In genomic region chr10:12348870-12349627, GRCh38 we compare ENCODE assay signal across 8 cellular contexts. TPM values are rescaled to one million over a fixed set of nuclear protein-coding genes. Genes with fewer than 3 reads are reported as not detected.
DNase-seq lines count a peak whose midpoint lies in the region; ATAC-seq and TF ChIP-seq lines count a peak whose summit lies in the region.

CAMK1D (plus strand) TSS chr10:12349547.

- in situ Hi-C loops in ACHN (cut with HindIII; ENCODE audit: low pct_ligation_motif_present, low pct_unique_long_range_greater_than_20kb, low sequenced_read_pairs) = no loop called here

- H3K9ac ChIP-seq in endodermal cell (ENCODE audit: extremely low read depth, low read length, poor library complexity, severe bottlenecking) = peak within 1 kb of the TSS; percentile 47

- peak; percentile 75 for DNase-seq in ACHN
- peak; percentile 30 for DNase-seq in NCI-H748 treated with DMSO at 0.1 percent for 48 hours (lab: John Stamatoyannopoulos, UW)
- peak; percentile 91 for DNase-seq in activated CD8-positive, alpha-beta memory T cell treated with anti-CD3 and anti-CD28 coated beads, Interleukin-2, amount 10 ng/mL, durations not matched to agents 7 days and 5 days
- peak; percentile 93 for DNase-seq in endodermal cell
- DNase-seq in mesothelial cell of epicardium (ENCODE audit: low spot score in 2 of 2, unreplicated experiment in 2 of 2) = peak; percentile 44 to 75
- peak; percentile 69 to 80 for DNase-seq in stimulated activated CD8-positive, alpha-beta memory T cell treated with anti-CD3 and anti-CD28 coated beads, Interleukin-2, amount 100 ng/mL, for 48 hours (ENCODE audit: low read depth in 2 of 2)

- no peaks in the 10 kb centered on the region for H3K9me3 ChIP-seq in endodermal cell (ENCODE audit: control insufficient read depth, low read length)

- peaks cover 57% of the 10 kb centered on the region for H3K27me3 Mint-ChIP-seq in activated CD8-positive, alpha-beta memory T cell treated with anti-CD3 and anti-CD28 coated beads, Interleukin-2, amount 10 ng/mL, durations not matched to agents 7 days and 5 days
- H3K27me3 Mint-ChIP-seq in endodermal cell (ENCODE audit: insufficient read depth) = peaks cover 56% of the 10 kb centered on the region
- H3K27me3 Mint-ChIP-seq in mesothelial cell of epicardium (ENCODE audit: low read depth) = peaks cover 68% of the 10 kb centered on the region

- ATAC-seq in GM18519 (IDR thresholded peaks at IDR 0.05; ENCODE audit: low FRiP score, unreplicated experiment) (peak; percentile 39), HG03045 (IDR thresholded peaks at IDR 0.05; ENCODE audit: unreplicated experiment) (peak; percentile 38)
- peak; percentile 72 for ATAC-seq in activated CD8-positive, alpha-beta memory T cell treated with anti-CD3 and anti-CD28 coated beads, Interleukin-2, amount 10 ng/mL, durations not matched to agents 7 days and 5 days

- H3K36me3 Mint-ChIP-seq in activated CD8-positive, alpha-beta memory T cell treated with anti-CD3 and anti-CD28 coated beads, Interleukin-2, amount 10 ng/mL, durations not matched to agents 7 days and 5 days = peaks cover 1% of the 10 kb centered on the region
- H3K36me3 Mint-ChIP-seq in endodermal cell (ENCODE audit: low read depth) (no peaks in the 10 kb centered on the region), mesothelial cell of epicardium (no peaks in the 10 kb centered on the region)

- TF ChIP-seq CTCF in endodermal cell (conservative IDR thresholded peaks at IDR 0.05) (peak; percentile 59), mesothelial cell of epicardium (IDR thresholded peaks at IDR 0.05; ENCODE audit: unreplicated experiment) (no peak)

- peak within 1 kb of the TSS; percentile 83 for H3K27ac Mint-ChIP-seq in activated CD8-positive, alpha-beta memory T cell treated with anti-CD3 and anti-CD28 coated beads, Interleukin-2, amount 10 ng/mL, durations not matched to agents 7 days and 5 days
- H3K27ac Mint-ChIP-seq in endodermal cell = peak within 1 kb of the TSS; percentile 87
- peak within 1 kb of the TSS; percentile 82 for H3K27ac Mint-ChIP-seq in mesothelial cell of epicardium

- no peaks in the 10 kb centered on the region for H3K9me3 Mint-ChIP-seq in activated CD8-positive, alpha-beta memory T cell treated with anti-CD3 and anti-CD28 coated beads, Interleukin-2, amount 10 ng/mL, durations not matched to agents 7 days and 5 days (ENCODE audit: low read depth)
- H3K9me3 Mint-ChIP-seq in endodermal cell (no peaks in the 10 kb centered on the region), mesothelial cell of epicardium (no peaks in the 10 kb centered on the region)

- 0 to 1% methylated on average over 17 to 80 of the region's 95 CpGs for WGBS in endodermal cell (ENCODE audit: insufficient coverage in 1 of 2, insufficient read length in 1 of 2), 2 experiments

- CTCF ChIA-PET in activated CD8-positive, alpha-beta memory T cell treated with anti-CD3 and anti-CD28 coated beads, Interleukin-2, amount 10 ng/mL, durations not matched to agents 7 days and 5 days (lab: Charles Lee) = interaction anchor here (0.7 to 2.0 kb wide), 6 partner anchors 8 to 307 kb away, joined by 3 to 7 read pairs (median 4); no protein-coding TSS in a partner anchor

- peak within 1 kb of the TSS; percentile 75 for H3K4me3 Mint-ChIP-seq in activated CD8-positive, alpha-beta memory T cell treated with anti-CD3 and anti-CD28 coated beads, Interleukin-2, amount 10 ng/mL, durations not matched to agents 7 days and 5 days
- H3K4me3 Mint-ChIP-seq in endodermal cell = peak within 1 kb of the TSS; percentile 87
- peak within 1 kb of the TSS; percentile 90 for H3K4me3 Mint-ChIP-seq in mesothelial cell of epicardium

- no peaks in the 10 kb centered on the region for H3K36me3 ChIP-seq in endodermal cell (ENCODE audit: control insufficient read depth, insufficient read depth, low read length)

- H3K27ac ChIP-seq in endodermal cell (ENCODE audit: low read depth, low read length) = no peak within 1 kb of the TSS

- H3K4me3 ChIP-seq in endodermal cell (ENCODE audit: low read length) = peak within 1 kb of the TSS; percentile 88

- H3K4me1 ChIP-seq in endodermal cell (ENCODE audit: control insufficient read depth, insufficient read depth, low read length) = peaks cover 2% of the 10 kb centered on the region

- peaks cover 38% of the 10 kb centered on the region for H3K27me3 ChIP-seq in endodermal cell (ENCODE audit: control insufficient read depth, insufficient read depth, low read length, poor library complexity, severe bottlenecking)

- peaks cover 32% of the 10 kb centered on the region for H3K4me1 Mint-ChIP-seq in activated CD8-positive, alpha-beta memory T cell treated with anti-CD3 and anti-CD28 coated beads, Interleukin-2, amount 10 ng/mL, durations not matched to agents 7 days and 5 days
- peaks cover 22% of the 10 kb centered on the region for H3K4me1 Mint-ChIP-seq in endodermal cell
- H3K4me1 Mint-ChIP-seq in mesothelial cell of epicardium = peaks cover 15% of the 10 kb centered on the region

RNA-seq across cellular contexts. Expression of gene CAMK1D, which starts in this region (rescaled TPM):
- 1 to 10 TPM; 2.4 to 2.8 TPM for total RNA-seq in activated CD8-positive, alpha-beta memory T cell treated with anti-CD3 and anti-CD28 coated beads, Interleukin-2, amount 10 ng/mL, durations not matched to agents 7 days and 5 days
- 1 to 10 TPM; 4.5 to 7.8 TPM for total RNA-seq in endodermal cell
- polyA plus RNA-seq in endodermal cell (2013, experiment 1 of 2) = 9.1 TPM
- 7.3 TPM for polyA plus RNA-seq in endodermal cell (2013, experiment 2 of 2)
- total RNA-seq in mesothelial cell of epicardium = 5.8 to 7.6 TPM (median 6.2 TPM) in 3 replicates

Comparison
In these comparisons a context has a peak if more than half of its experiments do, and no peak if none do; other contexts are left out.
1. DNase-seq: peak in every context shown above with its lines; median percentile 93 in endodermal cell; 91 in activated CD8-positive, alpha-beta memory T cell treated with anti-CD3 and anti-CD28 coated beads, Interleukin-2, amount 10 ng/mL, durations not matched to agents 7 days and 5 days; 75 in ACHN; 74 in stimulated activated CD8-positive, alpha-beta memory T cell treated with anti-CD3 and anti-CD28 coated beads, Interleukin-2, amount 100 ng/mL, for 48 hours; 60 in mesothelial cell of epicardium; 30 in NCI-H748 treated with DMSO at 0.1 percent for 48 hours.